Comparison of ENCODE assay signal across 12 cellular contexts in genomic region chr1:220887868-220888664, GRCh38. TPM values are rescaled to one million over a fixed set of nuclear protein-coding genes. Genes with fewer than 3 reads are reported as not detected.
DNase-seq lines count a peak whose midpoint lies in the region; ATAC-seq, FAIRE-seq and TF ChIP-seq lines count a peak whose summit lies in the region.
"Had no signal": no experiment of that assay in that cellular context is flagged by ENCODE, and none has a peak within 500 bp of the region (broad histone marks: within the 10 kb centered on the region; RNA-seq: fewer than 3 reads in every experiment).

No MANE protein-coding gene starts in this region.

- H3K27ac Mint-ChIP-seq in HFFc6, result no peak overlapping the region

- H3K4me2 ChIP-seq in HepG2 (ENCODE audit: low read depth, low read length), result no peak overlapping the region

- H3K27me3 ChIP-seq in HepG2 (ENCODE audit: control insufficient read depth in 1 of 2, insufficient read depth in 2 of 2, low read length in 2 of 2) (peaks cover 2 to 51% of the 10 kb centered on the region in 2 experiments; a peak in 4 of 5 replicates), spleen (replicated peaks in 1 of 7) (peaks cover 0 to 73% (median 41%) of the 10 kb centered on the region in 7 donors)

- H3K27me3 Mint-ChIP-seq in HFFc6 (ENCODE audit: insufficient read depth), result peaks cover under 1% of the 10 kb centered on the region; the same call in 1 of the 2 replicates

- no peak for TF ChIP-seq POLR2A in HepG2 (IDR thresholded peaks at IDR 0.05; ENCODE audit: insufficient read depth in 1 of 2, low read depth in 2 of 2, low read length in 2 of 2)
- TF ChIP-seq POLR2A in spleen (IDR thresholded peaks at IDR 0.05), result no peak

- peaks cover 12% of the 10 kb centered on the region for H3K4me1 Mint-ChIP-seq in HFFc6 (ENCODE audit: low read depth)

- H3K4me3 ChIP-seq in astrocyte of the spinal cord (ENCODE audit: low read depth, low read length) (peak overlapping the region; percentile 12), HepG2 (replicated peaks in 1 of 3; ENCODE audit: insufficient read depth in 1 of 3, low read depth in 2 of 3, low read length in 3 of 3) (no peak overlapping the region), spleen (peak overlapping the region in 1 of 8 donors; percentile 40)

- no peaks in the 10 kb centered on the region for H3K9me3 ChIP-seq in HepG2 (ENCODE audit: low read length)
- H3K9me3 ChIP-seq in spleen, result no peaks in the 10 kb centered on the region

- H3K27ac ChIP-seq in HepG2 (ENCODE audit: extremely low read length, insufficient read depth, low read length), result no peak overlapping the region
- H3K27ac ChIP-seq in spleen, result no peak overlapping the region

- no peak overlapping the region for H2AFZ ChIP-seq in HepG2 (ENCODE audit: low read length)

- no peak overlapping the region for H3K9ac ChIP-seq in HepG2 (ENCODE audit: insufficient read depth, low read depth, low read length)

- CTCF ChIA-PET in HepG2 (lab: Yijun Ruan, JAX; ENCODE audit: low intra/inter-chr PET ratio, low total read pairs), result no interaction called here

- ATAC-seq in HepG2 (peak; percentile 25), GM18511 (IDR thresholded peaks at IDR 0.05; ENCODE audit: unreplicated experiment) (no peak), GM21360 (IDR thresholded peaks at IDR 0.05; ENCODE audit: unreplicated experiment) (no peak)

- intact Hi-C loops in HepG2 (cut with micrococcal nuclease; ENCODE audit: unreplicated experiment) (no loop called here), spleen (cut with DNase I; ENCODE audit: low total_unique reads) (no loop called here), posterior vena cava (cut with DNase I) (loop anchor here in 1 of 2 donors (5.0 kb wide), 1 partner anchor 314 kb away; no protein-coding TSS in a partner anchor)

- H3K36me3 ChIP-seq in HepG2 (replicated peaks in 1 of 2; ENCODE audit: control insufficient read depth in 1 of 2, insufficient read depth in 2 of 2, low read length in 2 of 2) (no peaks in the 10 kb centered on the region), spleen (peaks cover 8 to 40% (median 27%) of the 10 kb centered on the region in 6 donors)

- in situ Hi-C loops in astrocyte of the spinal cord (cut with HindIII; ENCODE audit: low sequenced_read_pairs), result no loop called here
- in situ Hi-C loops in HepG2 (cut with HindIII; ENCODE audit: extremely low pct_ligation_motif_present, low pct_unique_long_range_greater_than_20kb), result no loop called here

- 40% methylated on average over 21 of the region's 30 CpGs for WGBS in HepG2 (ENCODE audit: low lambda C conversion rate)
- 22 to 44% (median 30%) methylated on average over 28 to 30 of the region's 30 CpGs for WGBS in spleen, 5 donors

- H3K4me3 Mint-ChIP-seq in HFFc6, result peak overlapping the region; percentile 71

- H3K79me2 ChIP-seq in HepG2 (ENCODE audit: insufficient read depth, low read length), result no peaks in the 10 kb centered on the region

- peaks cover 49% of the 10 kb centered on the region for H3K36me3 Mint-ChIP-seq in HFFc6 (ENCODE audit: low read depth)

- no peak for FAIRE-seq in HepG2 (lab: Jason Lieb, UNC)

- H3K4me1 ChIP-seq in HepG2 (ENCODE audit: insufficient read depth, low read length), result no peaks in the 10 kb centered on the region
- H3K4me1 ChIP-seq in spleen, result peaks cover 0 to 62% (median 26%) of the 10 kb centered on the region in 6 donors

- no TSS peak for BruUV-seq in HepG2 (replicated peaks; lab: Mats Ljungman, UMichigan)

- TF ChIP-seq EP300 in HepG2 (IDR thresholded peaks at IDR 0.05; ENCODE audit: low read depth in 2 of 2, low read length in 2 of 2) (no peak), HepG2 (CRISPR knock-in tag; IDR thresholded peaks at IDR 0.05; ENCODE audit: borderline replicate concordance) (no peak)

- POLR2A ChIA-PET in HepG2 (lab: Yijun Ruan, JAX), result no interaction called here

- TF ChIP-seq CTCF in HFFc6 (IDR thresholded peaks at IDR 0.05) (no peak), astrocyte of the spinal cord (IDR thresholded peaks at IDR 0.05; ENCODE audit: low read depth, low read length) (no peak), HepG2 (CRISPR knock-in tag; IDR thresholded peaks at IDR 0.05) (no peak), spleen (IDR thresholded peaks at IDR 0.05 in 8 of 11, conservative IDR thresholded peaks at IDR 0.05 in 3 of 11) (no peak)

- H4K20me1 ChIP-seq in HepG2 (ENCODE audit: insufficient read depth, low read length), result no peaks in the 10 kb centered on the region

- TF ChIP-seq RAD21 in HepG2 (CRISPR knock-in tag; IDR thresholded peaks at IDR 0.05), result no peak

- peaks cover 3% of the 10 kb centered on the region for H3K9me3 Mint-ChIP-seq in HFFc6

- no peak for DNase-seq in HFFc6
- DNase-seq in astrocyte of the spinal cord (ENCODE audit: low read depth, low spot score), result no peak
- no peak for DNase-seq in HepG2 (ENCODE audit: low spot score)
- peak; percentile 74 for DNase-seq in spleen
- no peak for DNase-seq in posterior vena cava (ENCODE audit: low spot score)
- DNase-seq: cerebellar nuclear complex, GDM1, NCI-H446 treated with DMSO at 0.1 percent for 48 hours, T-helper 1 cell had no signal

TF ChIP-seq in HepG2, 621 proteins besides CTCF, POLR2A, EP300 and RAD21 (continues in another document):
- no peak for TF ChIP-seq TCF7 (IDR thresholded peaks at IDR 0.05; ENCODE audit: low read depth)
- TF ChIP-seq ATF5 (CRISPR knock-in tag; IDR thresholded peaks at IDR 0.05; ENCODE audit: low read depth), result no peak
- no peak for TF ChIP-seq ZNF329 (CRISPR knock-in tag; IDR thresholded peaks at IDR 0.05; ENCODE audit: low read depth)
- no peak for TF ChIP-seq TFAP4 (IDR thresholded peaks at IDR 0.05; ENCODE audit: borderline replicate concordance, low read depth)
- TF ChIP-seq TBL1XR1 (IDR thresholded peaks at IDR 0.05; ENCODE audit: borderline replicate concordance, low read length, partially characterized antibody), result no peak
- no peak for TF ChIP-seq ZNF121 (CRISPR knock-in tag; IDR thresholded peaks at IDR 0.05)
- TF ChIP-seq RELA (CRISPR knock-in tag; IDR thresholded peaks at IDR 0.05), result no peak
- TF ChIP-seq ZNF503 (CRISPR knock-in tag; IDR thresholded peaks at IDR 0.05), result no peak

RNA-seq across cellular contexts. Expression of gene HLX, which starts 8.8 kb away (rescaled TPM):
- total RNA-seq in HFFc6 (2021; fragmentation: NEBNext Ultra II Directional; extraction: Animal tissue kit (Norgen Biotek cat#: 25700)), result 10 to 100 TPM in 5 of 6 experiments, 1 to 10 TPM in 1; 9.9 to 14.3 (median 11.3) TPM
- 0.06 and 0.35 TPM in 2 replicates for total RNA-seq in HepG2 (2016; rRNA removed; fragmentation: Illumina TruSeq; extraction: Trizol)
- 0.18 and 0.20 TPM in 2 replicates for total RNA-seq in HepG2 (2016; cell fraction: cytosol; rRNA removed; fragmentation: Illumina TruSeq; extraction: Trizol; ENCODE audit: low read depth)
- 0.40 and 0.54 TPM in 2 replicates for total RNA-seq in HepG2 (2016; cell fraction: insoluble cytoplasmic fraction; rRNA removed; fragmentation: Illumina TruSeq; extraction: Trizol)
- 0.31 and 0.40 TPM in 2 replicates for total RNA-seq in HepG2 (2016; cell fraction: membrane; rRNA removed; fragmentation: Illumina TruSeq; extraction: Trizol)
- 0.78 and 1.2 TPM in 2 replicates for total RNA-seq in HepG2 (2016; cell fraction: nucleus; rRNA removed; fragmentation: Illumina TruSeq; extraction: Trizol)
- 0.20 and 0.30 TPM in 2 replicates for polyA plus RNA-seq in HepG2 (2011; rRNA removed)
- 0.04 and 0.28 TPM in 2 replicates for polyA plus RNA-seq in HepG2 (2011; cell fraction: cytosol; rRNA removed)
- polyA plus RNA-seq in HepG2 (2011; cell fraction: nucleus; rRNA removed), result 0.66 and 0.69 TPM in 2 replicates
- polyA plus RNA-seq in HepG2 (2012), result 0.16 and 0.17 TPM in 2 replicates
- 0.43 and 0.58 TPM in 2 replicates for polyA plus RNA-seq in HepG2 (2016; cell fraction: cytosol; fragmentation: Illumina TruSeq; extraction: Trizol; ENCODE audit: low read depth)
- 0.22 and 0.24 TPM in 2 replicates for polyA plus RNA-seq in HepG2 (2016; cell fraction: insoluble cytoplasmic fraction; fragmentation: Illumina TruSeq; extraction: Trizol; ENCODE audit: low read depth)
- 0.40 TPM in 2 replicates for polyA plus RNA-seq in HepG2 (2016; cell fraction: membrane; fragmentation: Illumina TruSeq; extraction: Trizol; ENCODE audit: low read depth)
- 3.1 and 4.9 TPM in 2 replicates for polyA plus RNA-seq in HepG2 (2016; cell fraction: nucleus; fragmentation: Illumina TruSeq; extraction: Trizol; ENCODE audit: insufficient read depth, low read depth)
- polyA minus RNA-seq in HepG2 (2011; rRNA and poly(A)+ RNA removed; ENCODE audit: low replicate concordance), result 0.08 and 1.8 TPM in 2 replicates
- polyA minus RNA-seq in HepG2 (2011; cell fraction: cytosol; rRNA and poly(A)+ RNA removed), result not detected in 2 replicates
- polyA minus RNA-seq in HepG2 (2011; cell fraction: nucleus; rRNA and poly(A)+ RNA removed), result 0.25 and 0.90 TPM in 2 replicates
- total RNA-seq in spleen, result 10 to 100 TPM; 12.4 to 36.1 (median 17.5) TPM
- 10 to 100 TPM in 2 of 3 donors, 1 to 10 TPM in 1; 6.9 to 13.7 (median 12.7) TPM for polyA plus RNA-seq in spleen
- 10 to 100 TPM; 16.2 to 22.1 TPM for total RNA-seq in posterior vena cava
- total RNA-seq: HT-29 had no signal
